ENCODE assay signal across 16 cellular contexts in genomic region chr1:169047074-169047473, GRCh38. TPM values are rescaled to one million over a fixed set of nuclear protein-coding genes. Genes with fewer than 3 reads are reported as not detected.
DNase-seq lines count a peak whose midpoint lies in the region; ATAC-seq and TF ChIP-seq lines count a peak whose summit lies in the region.
"Had no signal": no experiment of that assay in that cellular context is flagged by ENCODE, and none has a peak within 500 bp of the region (broad histone marks: within the 10 kb centered on the region; RNA-seq: fewer than 3 reads in every experiment).

No MANE protein-coding gene starts in this region.

- H3K9me3 Mint-ChIP-seq in activated naive CD8-positive, alpha-beta T cell treated with anti-CD3 and anti-CD28 coated beads, Interleukin-2, amount 10 ng/mL, durations not matched to agents 7 days and 5 days: peaks cover 8% of the 10 kb centered on the region
- no peaks in the 10 kb centered on the region for H3K9me3 Mint-ChIP-seq in activated naive CD8-positive, alpha-beta T cell treated with anti-CD3 and anti-CD28 coated beads, Interleukin-2, amount 50 U/mL, for 24 hours
- no peaks in the 10 kb centered on the region for H3K9me3 Mint-ChIP-seq in activated CD8-positive, alpha-beta T cell treated with anti-CD3 and anti-CD28 coated beads for 36 hours
- H3K9me3 Mint-ChIP-seq in stimulated activated naive CD8-positive, alpha-beta T cell treated with anti-CD3 and anti-CD28 coated beads, Interleukin-15, amount 100 ng/mL, for 72 hours: no peaks in the 10 kb centered on the region
- H3K9me3 Mint-ChIP-seq: effector memory CD8-positive, alpha-beta T cell; natural killer cell had no signal

- POLR2A ChIA-PET in activated naive CD8-positive, alpha-beta T cell treated with anti-CD3 and anti-CD28 coated beads, Interleukin-2, amount 10 ng/mL, durations not matched to agents 7 days and 5 days (lab: Charles Lee): no interaction called here
- POLR2A ChIA-PET in activated CD8-positive, alpha-beta T cell treated with anti-CD3 and anti-CD28 coated beads for 36 hours (lab: Charles Lee): no interaction called here

- no peak overlapping the region for H3K4me3 Mint-ChIP-seq in activated naive CD8-positive, alpha-beta T cell treated with anti-CD3 and anti-CD28 coated beads, Interleukin-2, amount 10 ng/mL, durations not matched to agents 7 days and 5 days
- H3K4me3 Mint-ChIP-seq in activated naive CD8-positive, alpha-beta T cell treated with anti-CD3 and anti-CD28 coated beads, Interleukin-2, amount 50 U/mL, for 24 hours: no peak overlapping the region
- H3K4me3 Mint-ChIP-seq in activated CD8-positive, alpha-beta T cell treated with anti-CD3 and anti-CD28 coated beads for 36 hours: no peak overlapping the region
- H3K4me3 Mint-ChIP-seq in stimulated activated naive CD8-positive, alpha-beta T cell treated with anti-CD3 and anti-CD28 coated beads, Interleukin-15, amount 100 ng/mL, for 72 hours: peak overlapping the region; percentile 34 to 50
- H3K4me3 Mint-ChIP-seq: effector memory CD8-positive, alpha-beta T cell; natural killer cell had no signal

- H3K27me3 Mint-ChIP-seq in activated naive CD8-positive, alpha-beta T cell treated with anti-CD3 and anti-CD28 coated beads, Interleukin-2, amount 10 ng/mL, durations not matched to agents 7 days and 5 days: no peaks in the 10 kb centered on the region
- peaks cover 2% of the 10 kb centered on the region for H3K27me3 Mint-ChIP-seq in activated naive CD8-positive, alpha-beta T cell treated with anti-CD3 and anti-CD28 coated beads, Interleukin-2, amount 50 U/mL, for 24 hours
- H3K27me3 Mint-ChIP-seq in activated CD8-positive, alpha-beta T cell treated with anti-CD3 and anti-CD28 coated beads for 36 hours: no peaks in the 10 kb centered on the region
- H3K27me3 Mint-ChIP-seq in stimulated activated naive CD8-positive, alpha-beta T cell treated with anti-CD3 and anti-CD28 coated beads, Interleukin-15, amount 100 ng/mL, for 72 hours: no peaks in the 10 kb centered on the region
- H3K27me3 Mint-ChIP-seq: effector memory CD8-positive, alpha-beta T cell had no signal

- DNase-seq in activated naive CD8-positive, alpha-beta T cell treated with anti-CD3 and anti-CD28 coated beads, Interleukin-2, amount 10 ng/mL, durations not matched to agents 7 days and 5 days: no peak
- no peak for DNase-seq in activated naive CD8-positive, alpha-beta T cell treated with anti-CD3 and anti-CD28 coated beads, Interleukin-2, amount 50 U/mL, for 24 hours
- DNase-seq in activated CD8-positive, alpha-beta T cell treated with anti-CD3 and anti-CD28 coated beads for 36 hours: no peak
- peak; percentile 42 for DNase-seq in glomerular visceral epithelial cell (ENCODE audit: extremely low spot score)
- DNase-seq in stimulated activated naive CD8-positive, alpha-beta T cell treated with anti-CD3 and anti-CD28 coated beads, Interleukin-15, amount 100 ng/mL, for 72 hours: no peak
- no peak for DNase-seq in NCI-H69 (lab: John Stamatoyannopoulos, UW)
- DNase-seq: ACHN; activated CD4-positive, CD25-positive, alpha-beta regulatory T cell; body of pancreas; effector memory CD8-positive, alpha-beta T cell; MG63; natural killer cell; NCI-H1436; NCI-H524 treated with DMSO at 0.1 percent for 48 hours had no signal

- peak overlapping the region; percentile 66 for H3K27ac Mint-ChIP-seq in activated naive CD8-positive, alpha-beta T cell treated with anti-CD3 and anti-CD28 coated beads, Interleukin-2, amount 10 ng/mL, durations not matched to agents 7 days and 5 days
- H3K27ac Mint-ChIP-seq in activated naive CD8-positive, alpha-beta T cell treated with anti-CD3 and anti-CD28 coated beads, Interleukin-2, amount 50 U/mL, for 24 hours: no peak overlapping the region
- H3K27ac Mint-ChIP-seq in activated CD8-positive, alpha-beta T cell treated with anti-CD3 and anti-CD28 coated beads for 36 hours: peak overlapping the region; percentile 37
- peak overlapping the region in 1 of 2 donors; percentile 38 for H3K27ac Mint-ChIP-seq in stimulated activated naive CD8-positive, alpha-beta T cell treated with anti-CD3 and anti-CD28 coated beads, Interleukin-15, amount 100 ng/mL, for 72 hours
- H3K27ac Mint-ChIP-seq: natural killer cell had no signal

- CTCF ChIA-PET in activated CD8-positive, alpha-beta T cell treated with anti-CD3 and anti-CD28 coated beads for 36 hours (lab: Charles Lee): no interaction called here

- peaks cover 57% of the 10 kb centered on the region for H3K4me1 Mint-ChIP-seq in activated naive CD8-positive, alpha-beta T cell treated with anti-CD3 and anti-CD28 coated beads, Interleukin-2, amount 10 ng/mL, durations not matched to agents 7 days and 5 days
- H3K4me1 Mint-ChIP-seq in activated naive CD8-positive, alpha-beta T cell treated with anti-CD3 and anti-CD28 coated beads, Interleukin-2, amount 50 U/mL, for 24 hours: peaks cover 70% of the 10 kb centered on the region
- H3K4me1 Mint-ChIP-seq in activated CD8-positive, alpha-beta T cell treated with anti-CD3 and anti-CD28 coated beads for 36 hours (ENCODE audit: low read depth): peaks cover 68% of the 10 kb centered on the region
- peaks cover 76% of the 10 kb centered on the region for H3K4me1 Mint-ChIP-seq in stimulated activated naive CD8-positive, alpha-beta T cell treated with anti-CD3 and anti-CD28 coated beads, Interleukin-15, amount 100 ng/mL, for 72 hours

- no peak for TF ChIP-seq CTCF in activated CD8-positive, alpha-beta T cell treated with anti-CD3 and anti-CD28 coated beads for 36 hours (IDR thresholded peaks at IDR 0.05)

- intact Hi-C loops in activated CD8-positive, alpha-beta T cell treated with anti-CD3 and anti-CD28 coated beads for 36 hours (cut with micrococcal nuclease): no loop called here

- H3K36me3 Mint-ChIP-seq in activated naive CD8-positive, alpha-beta T cell treated with anti-CD3 and anti-CD28 coated beads, Interleukin-2, amount 10 ng/mL, durations not matched to agents 7 days and 5 days: peaks cover 18% of the 10 kb centered on the region
- no peaks in the 10 kb centered on the region for H3K36me3 Mint-ChIP-seq in activated naive CD8-positive, alpha-beta T cell treated with anti-CD3 and anti-CD28 coated beads, Interleukin-2, amount 50 U/mL, for 24 hours (ENCODE audit: low read depth)
- H3K36me3 Mint-ChIP-seq in activated CD8-positive, alpha-beta T cell treated with anti-CD3 and anti-CD28 coated beads for 36 hours (ENCODE audit: low read depth): no peaks in the 10 kb centered on the region
- H3K36me3 Mint-ChIP-seq: natural killer cell had no signal

- no peak for ATAC-seq in activated naive CD8-positive, alpha-beta T cell treated with anti-CD3 and anti-CD28 coated beads, Interleukin-2, amount 10 ng/mL, durations not matched to agents 7 days and 5 days (ENCODE audit: low read depth)
- ATAC-seq in activated naive CD8-positive, alpha-beta T cell treated with anti-CD3 and anti-CD28 coated beads, Interleukin-2, amount 50 U/mL, for 24 hours: no peak
- ATAC-seq in activated CD8-positive, alpha-beta T cell treated with anti-CD3 and anti-CD28 coated beads for 36 hours: no peak
- ATAC-seq in stimulated activated naive CD8-positive, alpha-beta T cell treated with anti-CD3 and anti-CD28 coated beads, Interleukin-15, amount 100 ng/mL, for 72 hours: no peak
- no peak for ATAC-seq in HG03565 (IDR thresholded peaks at IDR 0.05; ENCODE audit: unreplicated experiment)
- ATAC-seq in HG03521 (IDR thresholded peaks at IDR 0.05; ENCODE audit: unreplicated experiment): no peak
- ATAC-seq: body of pancreas; effector memory CD8-positive, alpha-beta T cell; natural killer cell had no signal

RNA-seq across cellular contexts. Expression of gene ATP1B1, which starts 59.4 kb away (rescaled TPM):
- total RNA-seq in activated naive CD8-positive, alpha-beta T cell treated with anti-CD3 and anti-CD28 coated beads, Interleukin-2, amount 10 ng/mL, durations not matched to agents 7 days and 5 days: 10 to 100 TPM; 12.2 to 13.3 TPM
- total RNA-seq in activated CD8-positive, alpha-beta T cell treated with anti-CD3 and anti-CD28 coated beads for 36 hours: 1 to 10 TPM; 3.1 to 3.7 TPM

Comparison
In these comparisons a context has a peak if more than half of its experiments do, and no peak if none do; other contexts are left out.
1. H3K4me3 Mint-ChIP-seq: peak in stimulated activated naive CD8-positive, alpha-beta T cell treated with anti-CD3 and anti-CD28 coated beads, Interleukin-15, amount 100 ng/mL, for 72 hours (2 of 2); none in activated naive CD8-positive, alpha-beta T cell treated with anti-CD3 and anti-CD28 coated beads, Interleukin-2, amount 10 ng/mL, durations not matched to agents 7 days and 5 days (single experiment), activated naive CD8-positive, alpha-beta T cell treated with anti-CD3 and anti-CD28 coated beads, Interleukin-2, amount 50 U/mL, for 24 hours (single experiment) and activated CD8-positive, alpha-beta T cell treated with anti-CD3 and anti-CD28 coated beads for 36 hours (single experiment).